8 cellular contexts compared by ENCODE assay signal in genomic region chr9:127779136-127779981, GRCh38. TPM values are rescaled to one million over a fixed set of nuclear protein-coding genes. Genes with fewer than 3 reads are reported as not detected.
DNase-seq lines count a peak whose midpoint lies in the region; ATAC-seq and TF ChIP-seq lines count a peak whose summit lies in the region.

No MANE protein-coding gene starts in this region.

- H3K27me3 ChIP-seq in esophagus squamous epithelium, result no peaks in the 10 kb centered on the region

- H3K9me3 Mint-ChIP-seq in activated B cell treated with CpG ODN at 0.5 μM for 24 hours, result no peaks in the 10 kb centered on the region

- H3K4me3 Mint-ChIP-seq in activated B cell treated with CpG ODN at 0.5 μM for 24 hours, result peak overlapping the region; percentile 94

- H3K36me3 ChIP-seq in esophagus squamous epithelium, result no peaks in the 10 kb centered on the region

- peaks cover 70% of the 10 kb centered on the region for H3K4me1 Mint-ChIP-seq in activated B cell treated with CpG ODN at 0.5 μM for 24 hours

- no peaks in the 10 kb centered on the region for H3K9me3 ChIP-seq in esophagus squamous epithelium

- intact Hi-C loops in activated B cell treated with CpG ODN at 0.5 μM for 24 hours (cut with micrococcal nuclease) (loop anchor here (1.0 to 5.0 kb wide), 3 partner anchors 8 to 348 kb away; partner anchors contain the start of genes LRSAM1, PTGES2 and RPL12), esophagus squamous epithelium (cut with DNase I) (no loop called here)

- H3K4me3 ChIP-seq in esophagus squamous epithelium, result peak overlapping the region in 3 of 4 donors; percentile 30 to 59 (median 35)

- peak overlapping the region; percentile 51 to 88 (median 67) for H3K27ac ChIP-seq in esophagus squamous epithelium

- H3K27ac Mint-ChIP-seq in activated B cell treated with CpG ODN at 0.5 μM for 24 hours, result peak overlapping the region; percentile 98

- peaks cover 0 to 47% (median 19%) of the 10 kb centered on the region in 3 donors for H3K4me1 ChIP-seq in esophagus squamous epithelium

- H3K36me3 Mint-ChIP-seq in activated B cell treated with CpG ODN at 0.5 μM for 24 hours (ENCODE audit: low read depth), result peaks cover 17% of the 10 kb centered on the region

- ATAC-seq in GM18909 (IDR thresholded peaks at IDR 0.05; ENCODE audit: poor library complexity, unreplicated experiment) (peak; percentile 45), HG03025 (IDR thresholded peaks at IDR 0.05; ENCODE audit: low FRiP score, unreplicated experiment) (peak; percentile 36), activated B cell treated with CpG ODN at 0.5 μM for 24 hours (ENCODE audit: low read depth) (peak; percentile 61)

- TF ChIP-seq POLR2A in esophagus squamous epithelium (IDR thresholded peaks at IDR 0.05), result no peak

- DNase-seq in activated B cell treated with CpG ODN at 0.5 μM for 24 hours (peak; percentile 63), esophagus squamous epithelium (lab: John Stamatoyannopoulos, UW) (no peak), ecto neural progenitor cell (ENCODE audit: low spot score) (no peak), COLO829 (ENCODE audit: low spot score) (no peak), NCI-H2196 (lab: John Stamatoyannopoulos, UW; ENCODE audit: unreplicated experiment) (no peak)
- peak; percentile 41 for DNase-seq in stimulated activated CD8-positive, alpha-beta memory T cell treated with anti-CD3 and anti-CD28 coated beads, Interleukin-12 subunit alpha, Interleukin-12 subunit beta, amount 100 ng/mL, for 1 hour (ENCODE audit: low read depth)

- H3K27me3 Mint-ChIP-seq in activated B cell treated with CpG ODN at 0.5 μM for 24 hours, result no peaks in the 10 kb centered on the region

- TF ChIP-seq CTCF in activated B cell treated with CpG ODN at 0.5 μM for 24 hours (IDR thresholded peaks at IDR 0.05) (no peak), esophagus squamous epithelium (IDR thresholded peaks at IDR 0.05) (no peak)

- CTCF ChIA-PET in activated B cell treated with CpG ODN at 0.5 μM for 24 hours (lab: Charles Lee), result interaction anchor here (0.9 to 2.7 kb wide), 6 partner anchors 10 to 142 kb away, joined by 3 to 11 read pairs (median 3); partner anchors contain the start of genes ST6GALNAC4 and TOR2A

- POLR2A ChIA-PET in activated B cell treated with CpG ODN at 0.5 μM for 24 hours (lab: Charles Lee), result interaction anchor here (0.6 to 3.7 kb wide), 26 partner anchors 8 to 1493 kb away, joined by 3 to 65 read pairs (median 6); partner anchors contain the start of genes LRSAM1, PTRH1, RPL12 and SLC25A25

- 47 to 80% methylated on average over 5 to 6 of the region's 17 CpGs for WGBS in esophagus squamous epithelium, 2 donors

RNA-seq across cellular contexts. Expression of gene SH2D3C, which starts 0.9 kb away (rescaled TPM):
- total RNA-seq in activated B cell treated with CpG ODN at 0.5 μM for 24 hours (49.2 and 51.8 TPM in 2 replicates), esophagus squamous epithelium (1 to 10 TPM in 3 of 4 donors, under 1 TPM in 1; 0.38 to 4.8 (median 2.8) TPM)

RNA-seq across cellular contexts. Expression of gene CDK9, which starts 6.5 kb away (rescaled TPM):
- total RNA-seq in activated B cell treated with CpG ODN at 0.5 μM for 24 hours (132 and 137 TPM in 2 replicates), esophagus squamous epithelium (10 to 100 TPM; 22.3 to 53.2 (median 41.2) TPM)

RNA-seq across cellular contexts. Expression of gene FPGS, which starts 23.3 kb away (rescaled TPM):
- total RNA-seq in activated B cell treated with CpG ODN at 0.5 μM for 24 hours (105 and 135 TPM in 2 replicates), esophagus squamous epithelium (10 to 100 TPM; 38.2 to 52.0 (median 47.0) TPM)

RNA-seq across cellular contexts. Expression of gene TOR2A, which starts 44.3 kb away (rescaled TPM):
- total RNA-seq in activated B cell treated with CpG ODN at 0.5 μM for 24 hours (13.8 and 15.1 TPM in 2 replicates), esophagus squamous epithelium (10 to 100 TPM; 10.7 to 12.5 (median 11.5) TPM)

Comparison
In these comparisons a context has a peak if more than half of its experiments do, and no peak if none do; other contexts are left out.
1. DNase-seq: peak in activated B cell treated with CpG ODN at 0.5 μM for 24 hours (single experiment) and stimulated activated CD8-positive, alpha-beta memory T cell treated with anti-CD3 and anti-CD28 coated beads, Interleukin-12 subunit alpha, Interleukin-12 subunit beta, amount 100 ng/mL, for 1 hour (single experiment); none in esophagus squamous epithelium (single experiment), ecto neural progenitor cell (single experiment), COLO829 (single experiment) and NCI-H2196 (single experiment).
2. Peak in every context shown above with its lines, with median percentiles within 50 percentile points of each other: ATAC-seq.